25 cellular contexts compared by ENCODE assay signal in the genomic region with DNA sequence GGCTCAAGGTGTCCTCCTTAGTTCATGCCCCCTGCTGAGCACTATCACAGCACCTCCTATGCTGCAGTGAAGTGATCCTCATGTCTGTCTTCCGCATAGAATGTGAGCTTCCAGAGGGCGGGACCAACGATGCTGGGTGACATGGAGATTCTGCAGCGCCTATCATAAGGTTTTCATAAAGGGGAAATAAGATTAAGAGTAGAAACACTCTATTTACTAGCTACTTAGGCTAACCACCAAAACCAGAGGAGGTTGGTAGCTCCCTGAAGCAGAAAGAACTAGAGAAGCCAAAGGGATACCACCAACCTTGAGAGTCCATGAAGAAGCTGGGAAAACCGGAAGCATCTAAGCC. TPM values are rescaled to one million over a fixed set of nuclear protein-coding genes. Genes with fewer than 3 reads are reported as not detected.
DNase-seq lines count a peak whose midpoint lies in the region; ATAC-seq, FAIRE-seq and TF ChIP-seq lines count a peak whose summit lies in the region.
"Had no signal": no experiment of that assay in that cellular context is flagged by ENCODE, and none has a peak within 500 bp of the region (broad histone marks: within the 10 kb centered on the region; RNA-seq: fewer than 3 reads in every experiment).

No MANE protein-coding gene starts in this region.

- no peak for ATAC-seq in activated naive CD8-positive, alpha-beta T cell treated with anti-CD3 and anti-CD28 coated beads, Interleukin-2, amount 50 U/mL, for 24 hours
- ATAC-seq in T-helper 17 cell: no peak
- no peak for ATAC-seq in HG02970 (IDR thresholded peaks at IDR 0.05; ENCODE audit: low FRiP score, unreplicated experiment)

- H3K9me3 Mint-ChIP-seq in activated naive CD8-positive, alpha-beta T cell treated with anti-CD3 and anti-CD28 coated beads, Interleukin-2, amount 50 U/mL, for 24 hours: no peaks in the 10 kb centered on the region
- no peaks in the 10 kb centered on the region for H3K9me3 Mint-ChIP-seq in activated naive CD8-positive, alpha-beta T cell treated with anti-CD3 and anti-CD28 coated beads for 36 hours
- H3K9me3 Mint-ChIP-seq: activated T-cell treated with anti-CD3 and anti-CD28 coated beads, Interleukin-2, amount 50 U/mL, for 24 hours; central memory CD8-positive, alpha-beta T cell; naive thymus-derived CD8-positive, alpha-beta T cell; T-helper 1 cell treated with Interleukin-12 subunit alpha and Interleukin-12 subunit beta and Interleukin-4 antibody, amounts not matched to agents 30 μg/mL and 1 μg/mL, for 36 hours had no signal

- intact Hi-C loops in head of caudate nucleus (cut with DNase I): no loop called here

- TF ChIP-seq CTCF in tibial nerve (IDR thresholded peaks at IDR 0.05): no peak

- H3K4me1 ChIP-seq in muscle layer of duodenum (ENCODE audit: control insufficient read depth in 1 of 2, insufficient read depth in 2 of 2, low read length in 2 of 2): peaks cover 10 to 15% of the 10 kb centered on the region in 2 donors
- peaks cover 0 to 36% (median 17%) of the 10 kb centered on the region in 4 donors for H3K4me1 ChIP-seq in tibial nerve

- WGBS in tibial nerve, 2 donors: 51 to 53% methylated on average over 5 of the region's 5 CpGs

- no peaks in the 10 kb centered on the region for H3K36me3 ChIP-seq in muscle layer of duodenum (ENCODE audit: control insufficient read depth in 1 of 2, insufficient read depth in 2 of 2, low read length in 2 of 2)
- no peaks in the 10 kb centered on the region for H3K36me3 ChIP-seq in tibial nerve
- H3K36me3 ChIP-seq: gastrocnemius medialis had no signal

- H3K4me3 Mint-ChIP-seq in activated naive CD8-positive, alpha-beta T cell treated with anti-CD3 and anti-CD28 coated beads, Interleukin-2, amount 50 U/mL, for 24 hours: no peak overlapping the region
- no peak overlapping the region for H3K4me3 Mint-ChIP-seq in activated naive CD8-positive, alpha-beta T cell treated with anti-CD3 and anti-CD28 coated beads for 36 hours
- H3K4me3 Mint-ChIP-seq in T-helper 17 cell: no peak overlapping the region
- H3K4me3 Mint-ChIP-seq: activated T-cell treated with anti-CD3 and anti-CD28 coated beads, Interleukin-2, amount 50 U/mL, for 24 hours; central memory CD8-positive, alpha-beta T cell; T-helper 1 cell treated with Interleukin-12 subunit alpha and Interleukin-12 subunit beta and Interleukin-4 antibody, amounts not matched to agents 30 μg/mL and 1 μg/mL, for 36 hours had no signal

- H3K4me1 Mint-ChIP-seq in activated naive CD8-positive, alpha-beta T cell treated with anti-CD3 and anti-CD28 coated beads, Interleukin-2, amount 50 U/mL, for 24 hours: peaks cover 66% of the 10 kb centered on the region
- peaks cover 41% of the 10 kb centered on the region for H3K4me1 Mint-ChIP-seq in activated naive CD8-positive, alpha-beta T cell treated with anti-CD3 and anti-CD28 coated beads for 36 hours
- peaks cover 18% of the 10 kb centered on the region for H3K4me1 Mint-ChIP-seq in T-helper 17 cell

- H3K27me3 Mint-ChIP-seq in activated naive CD8-positive, alpha-beta T cell treated with anti-CD3 and anti-CD28 coated beads, Interleukin-2, amount 50 U/mL, for 24 hours: no peaks in the 10 kb centered on the region
- H3K27me3 Mint-ChIP-seq in activated naive CD8-positive, alpha-beta T cell treated with anti-CD3 and anti-CD28 coated beads for 36 hours: no peaks in the 10 kb centered on the region
- peaks cover 15% of the 10 kb centered on the region for H3K27me3 Mint-ChIP-seq in T-helper 17 cell
- H3K27me3 Mint-ChIP-seq: activated T-cell treated with anti-CD3 and anti-CD28 coated beads, Interleukin-2, amount 50 U/mL, for 24 hours; naive thymus-derived CD8-positive, alpha-beta T cell had no signal

- peak overlapping the region; percentile 77 for H3K27ac Mint-ChIP-seq in activated naive CD8-positive, alpha-beta T cell treated with anti-CD3 and anti-CD28 coated beads, Interleukin-2, amount 50 U/mL, for 24 hours
- no peak overlapping the region for H3K27ac Mint-ChIP-seq in activated naive CD8-positive, alpha-beta T cell treated with anti-CD3 and anti-CD28 coated beads for 36 hours
- peak overlapping the region; percentile 83 for H3K27ac Mint-ChIP-seq in T-helper 17 cell
- H3K27ac Mint-ChIP-seq: activated T-cell treated with anti-CD3 and anti-CD28 coated beads, Interleukin-2, amount 50 U/mL, for 24 hours had no signal

- TF ChIP-seq EP300 in tibial nerve (IDR thresholded peaks at IDR 0.05): no peak

- H3K36me3 Mint-ChIP-seq in activated naive CD8-positive, alpha-beta T cell treated with anti-CD3 and anti-CD28 coated beads, Interleukin-2, amount 50 U/mL, for 24 hours (ENCODE audit: low read depth): no peaks in the 10 kb centered on the region
- H3K36me3 Mint-ChIP-seq in activated naive CD8-positive, alpha-beta T cell treated with anti-CD3 and anti-CD28 coated beads for 36 hours: peaks cover 1% of the 10 kb centered on the region
- H3K36me3 Mint-ChIP-seq in T-helper 17 cell (ENCODE audit: low read depth): no peaks in the 10 kb centered on the region
- H3K36me3 Mint-ChIP-seq: naive thymus-derived CD8-positive, alpha-beta T cell had no signal

- H3K27ac ChIP-seq in muscle layer of duodenum (ENCODE audit: low read length) (peak overlapping the region; percentile 61), tibial nerve (peak overlapping the region in 3 of 4 donors; percentile 13 to 78 (median 37))

- no peak for TF ChIP-seq POLR2A in tibial nerve (IDR thresholded peaks at IDR 0.05)
- TF ChIP-seq POLR2A in GM12891 (IDR thresholded peaks at IDR 0.05; ENCODE audit: low read depth, low read length): no peak

- DNase-seq in activated naive CD8-positive, alpha-beta T cell treated with anti-CD3 and anti-CD28 coated beads, Interleukin-2, amount 50 U/mL, for 24 hours: no peak
- no peak for DNase-seq in activated naive CD8-positive, alpha-beta T cell treated with anti-CD3 and anti-CD28 coated beads for 36 hours
- DNase-seq in T-helper 17 cell: no peak
- DNase-seq in tibial nerve (ENCODE audit: low spot score in 2 of 2): no peak
- DNase-seq in head of caudate nucleus: no peak
- no peak for DNase-seq in GM12891 (ENCODE audit: insufficient read length, low spot score)
- DNase-seq: 8988T; activated CD4-positive, CD25-positive, alpha-beta regulatory T cell; activated naive CD4-positive, alpha-beta T cell treated with Interleukin-2 at 50 U/mL for 16 hours; activated T-cell treated with anti-CD3 and anti-CD28 coated beads, Interleukin-2, amount 50 U/mL, for 24 hours; erythroblast; kidney; naive thymus-derived CD8-positive, alpha-beta T cell; NCI-H748 treated with DMSO at 0.1 percent for 48 hours; OCI-M1; stimulated activated CD4-positive, alpha-beta T cell treated with anti-CD3 and anti-CD28 coated beads, Interleukin-1b, Interleukin-23, amount 100 ng/mL, for 48 hours; stimulated activated naive CD4-positive, alpha-beta T cell treated with Interleukin-2 at 50 U/mL for 16 hours had no signal

- H3K27me3 ChIP-seq in muscle layer of duodenum (ENCODE audit: low read depth, low read length) (no peaks in the 10 kb centered on the region), tibial nerve (no peaks in the 10 kb centered on the region)
- H3K27me3 ChIP-seq: gastrocnemius medialis had no signal

- H3K4me3 ChIP-seq in muscle layer of duodenum (ENCODE audit: low read depth in 1 of 2, low read length in 2 of 2): no peak overlapping the region
- H3K4me3 ChIP-seq in tibial nerve: no peak overlapping the region
- H3K4me3 ChIP-seq: gastrocnemius medialis, lung had no signal

- H3K9me3 ChIP-seq in T-helper 17 cell (ENCODE audit: control insufficient read depth, low read length, poor library complexity, severe bottlenecking) (no peaks in the 10 kb centered on the region), muscle layer of duodenum (ENCODE audit: control insufficient read depth in 1 of 2, low read length in 2 of 2) (no peaks in the 10 kb centered on the region), tibial nerve (no peaks in the 10 kb centered on the region)
- H3K9me3 ChIP-seq: gastrocnemius medialis had no signal

- no peak for FAIRE-seq in GM12891 (lab: Jason Lieb, UNC)
- FAIRE-seq: D721Med, kidney had no signal

TF ChIP-seq in GM12891, 5 proteins besides CTCF, POLR2A, EP300 and RAD21:
- TF ChIP-seq PAX5 (IDR thresholded peaks at IDR 0.05; ENCODE audit: insufficient read depth, low read length, severe bottlenecking): no peak
- no peak for TF ChIP-seq POU2F2 (IDR thresholded peaks at IDR 0.05; ENCODE audit: low read depth, low read length)
- no peak for TF ChIP-seq TAF1 (IDR thresholded peaks at IDR 0.05; ENCODE audit: low read depth, low read length)
- TF ChIP-seq POLR2AphosphoS5 (IDR thresholded peaks at IDR 0.05; ENCODE audit: low read depth, low read length): no peak
- TF ChIP-seq SPI1 (IDR thresholded peaks at IDR 0.05; ENCODE audit: low read depth, low read length): no peak
TF ChIP-seq in GM12891: peak in this region for 0.

RNA-seq across cellular contexts. Expression of a gene that starts 39.3 kb away (rescaled TPM):
- total RNA-seq in activated naive CD8-positive, alpha-beta T cell treated with anti-CD3 and anti-CD28 coated beads for 36 hours: 1 to 10 TPM; 3.0 to 3.5 TPM
- 10 to 100 TPM in 1 of 2 donors, 1 to 10 TPM in 1; 1.6 to 10.5 TPM for total RNA-seq in T-helper 17 cell
- total RNA-seq in tibial nerve: under 1 TPM in 1 of 4 donors, not detected in 3; 0.87 TPM
- 136 TPM for polyA plus RNA-seq in GM12891 (2012; ENCODE audit: low read depth, missing spikeins)
- total RNA-seq: osteocyte had no signal
